In genomic region chr20:38806855-38807655, GRCh38 we compare ENCODE assay signal across 8 cellular contexts. TPM values are rescaled to one million over a fixed set of nuclear protein-coding genes. Genes with fewer than 3 reads are reported as not detected.
DNase-seq lines count a peak whose midpoint lies in the region; ATAC-seq and FAIRE-seq lines count a peak whose summit lies in the region.

No MANE protein-coding gene starts in this region.

- H3K4me3 Mint-ChIP-seq in activated CD8-positive, alpha-beta memory T cell treated with anti-CD3 and anti-CD28 coated beads, Interleukin-2, amount 10 ng/mL, durations not matched to agents 7 days and 5 days, result peak overlapping the region; percentile 78

- H3K36me3 ChIP-seq in HUES48 (ENCODE audit: control insufficient read depth, insufficient read depth, low read length) (no peaks in the 10 kb centered on the region), small intestine (ENCODE audit: control insufficient read depth in 2 of 2, insufficient read depth in 2 of 2, low read length in 2 of 2) (no peaks in the 10 kb centered on the region)

- intact Hi-C loops in right cardiac atrium (cut with DNase I), result loop anchor here in 1 of 4 donors (10.0 kb wide), 1 partner anchor 68 kb away; no protein-coding TSS in a partner anchor

- H3K27ac ChIP-seq in HUES48 (ENCODE audit: low read depth, low read length), result no peak overlapping the region
- H3K27ac ChIP-seq in right cardiac atrium (ENCODE audit: low read length), result no peak overlapping the region
- H3K27ac ChIP-seq in small intestine (ENCODE audit: low read depth in 1 of 2, low read length in 1 of 2), result peak overlapping the region; percentile 72 to 96

- no peak overlapping the region for H3K9ac ChIP-seq in HUES48 (ENCODE audit: low read depth, low read length)

- H3K4me1 Mint-ChIP-seq in activated CD8-positive, alpha-beta memory T cell treated with anti-CD3 and anti-CD28 coated beads, Interleukin-2, amount 10 ng/mL, durations not matched to agents 7 days and 5 days, result peaks cover 67% of the 10 kb centered on the region

- CTCF ChIA-PET in activated CD8-positive, alpha-beta memory T cell treated with anti-CD3 and anti-CD28 coated beads, Interleukin-2, amount 10 ng/mL, durations not matched to agents 7 days and 5 days (lab: Charles Lee), result interaction anchor here (0.7 to 4.1 kb wide), 25 partner anchors 9 to 242 kb away, joined by 3 to 38 read pairs (median 4); partner anchors contain the start of genes DHX35 and FAM83D

- peak overlapping the region; percentile 71 for H3K27ac Mint-ChIP-seq in activated CD8-positive, alpha-beta memory T cell treated with anti-CD3 and anti-CD28 coated beads, Interleukin-2, amount 10 ng/mL, durations not matched to agents 7 days and 5 days

- H3K4me3 ChIP-seq in HUES48 (ENCODE audit: low read depth, low read length) (peak overlapping the region; percentile 68), right cardiac atrium (ENCODE audit: low read length) (peak overlapping the region; percentile 77), small intestine (ENCODE audit: low read depth in 1 of 2, low read length in 2 of 2) (peak overlapping the region; percentile 66 to 74)

- no peaks in the 10 kb centered on the region for H3K27me3 Mint-ChIP-seq in activated CD8-positive, alpha-beta memory T cell treated with anti-CD3 and anti-CD28 coated beads, Interleukin-2, amount 10 ng/mL, durations not matched to agents 7 days and 5 days

- DNase-seq in DMS79 (lab: John Stamatoyannopoulos, UW), result peak; percentile 13
- DNase-seq in activated CD8-positive, alpha-beta memory T cell treated with anti-CD3 and anti-CD28 coated beads, Interleukin-2, amount 10 ng/mL, durations not matched to agents 7 days and 5 days, result peak; percentile 53
- peak in 2 of 3 donors; percentile 47 to 49 for DNase-seq in right cardiac atrium
- no peak for DNase-seq in small intestine
- no peak for DNase-seq in SIG-M5 (lab: John Stamatoyannopoulos, UW)

- peaks cover 17% of the 10 kb centered on the region for H3K27me3 ChIP-seq in HUES48 (ENCODE audit: control insufficient read depth, insufficient read depth, low read length)
- H3K27me3 ChIP-seq in right cardiac atrium (ENCODE audit: control insufficient read depth, insufficient read depth), result no peaks in the 10 kb centered on the region
- H3K27me3 ChIP-seq in small intestine (ENCODE audit: control insufficient read depth in 2 of 2, insufficient read depth in 2 of 2, low read length in 2 of 2), result peaks cover 5 to 12% of the 10 kb centered on the region in 2 donors

- WGBS in right cardiac atrium, result 14% methylated on average over 32 of the region's 32 CpGs
- WGBS in small intestine, 3 donors, result 8 to 10% (median 9%) methylated on average over 31 to 32 of the region's 32 CpGs

- H3K9me3 ChIP-seq in HUES48 (ENCODE audit: control insufficient read depth, insufficient read depth, low read length) (no peaks in the 10 kb centered on the region), right cardiac atrium (ENCODE audit: control insufficient read depth, low read length) (no peaks in the 10 kb centered on the region), small intestine (ENCODE audit: control insufficient read depth, low read depth) (no peaks in the 10 kb centered on the region)

- peak; percentile 1 for ATAC-seq in activated CD8-positive, alpha-beta memory T cell treated with anti-CD3 and anti-CD28 coated beads, Interleukin-2, amount 10 ng/mL, durations not matched to agents 7 days and 5 days
- ATAC-seq in right cardiac atrium, result no peak
- ATAC-seq in HG03442 (IDR thresholded peaks at IDR 0.05; ENCODE audit: unreplicated experiment), result no peak
- ATAC-seq in HG02938 (IDR thresholded peaks at IDR 0.05; ENCODE audit: unreplicated experiment), result no peak

- no peaks in the 10 kb centered on the region for H3K9me3 Mint-ChIP-seq in activated CD8-positive, alpha-beta memory T cell treated with anti-CD3 and anti-CD28 coated beads, Interleukin-2, amount 10 ng/mL, durations not matched to agents 7 days and 5 days (ENCODE audit: low read depth)

- no peak for FAIRE-seq in small intestine (lab: Jason Lieb, UNC)

- H3K4me1 ChIP-seq in HUES48 (ENCODE audit: control insufficient read depth, insufficient read depth, low read length) (peaks cover 24% of the 10 kb centered on the region), right cardiac atrium (ENCODE audit: control insufficient read depth, insufficient read depth, low read length) (peaks cover 3% of the 10 kb centered on the region), small intestine (ENCODE audit: control insufficient read depth in 2 of 2, insufficient read depth in 1 of 2, low read depth in 1 of 2, low read length in 1 of 2) (no peaks in the 10 kb centered on the region)

- peaks cover 38% of the 10 kb centered on the region for H3K36me3 Mint-ChIP-seq in activated CD8-positive, alpha-beta memory T cell treated with anti-CD3 and anti-CD28 coated beads, Interleukin-2, amount 10 ng/mL, durations not matched to agents 7 days and 5 days

RNA-seq across cellular contexts. Expression of gene PPP1R16B, which starts 1.6 kb away (rescaled TPM):
- 100 to 1,000 TPM in 1 of 2 experiments, 10 to 100 TPM in 1; 86.5 to 128 TPM for total RNA-seq in activated CD8-positive, alpha-beta memory T cell treated with anti-CD3 and anti-CD28 coated beads, Interleukin-2, amount 10 ng/mL, durations not matched to agents 7 days and 5 days
- total RNA-seq in right cardiac atrium, result 1 to 10 TPM; 5.1 to 9.1 (median 7.0) TPM
- 4.9 TPM for polyA plus RNA-seq in right cardiac atrium
- polyA plus RNA-seq in small intestine, result 10 to 100 TPM in 1 of 3 donors, 1 to 10 TPM in 1, under 1 TPM in 1; 0.89 to 11.9 (median 5.1) TPM

RNA-seq across cellular contexts. Expression of gene ACTR5, which starts 58.8 kb away (rescaled TPM):
- total RNA-seq in activated CD8-positive, alpha-beta memory T cell treated with anti-CD3 and anti-CD28 coated beads, Interleukin-2, amount 10 ng/mL, durations not matched to agents 7 days and 5 days, result 10 to 100 TPM in 1 of 2 experiments, 1 to 10 TPM in 1; 9.5 to 10.6 TPM
- 1 to 10 TPM; 3.1 to 3.6 (median 3.4) TPM for total RNA-seq in right cardiac atrium
- 3.3 TPM for polyA plus RNA-seq in right cardiac atrium
- polyA plus RNA-seq in small intestine, result 1 to 10 TPM; 4.7 to 7.8 (median 5.8) TPM

Comparison
In these comparisons a context has a peak if more than half of its experiments do, and no peak if none do; other contexts are left out.
1. DNase-seq: peak in DMS79 (single experiment), activated CD8-positive, alpha-beta memory T cell treated with anti-CD3 and anti-CD28 coated beads, Interleukin-2, amount 10 ng/mL, durations not matched to agents 7 days and 5 days (single experiment) and right cardiac atrium (2 of 3); none in small intestine (single experiment) and SIG-M5 (single experiment).
2. H3K27ac ChIP-seq: peak in small intestine (2 of 2); none in HUES48 (single experiment) and right cardiac atrium (single experiment).
3. RNA of gene PPP1R16B, which starts 1.6 kb away (total RNA-seq): 86.5 to 128 TPM in activated CD8-positive, alpha-beta memory T cell treated with anti-CD3 and anti-CD28 coated beads, Interleukin-2, amount 10 ng/mL, durations not matched to agents 7 days and 5 days; 5.1 to 9.1 TPM in right cardiac atrium; every median in the first group is over 4 times any median in the second.
4. Peak in every context shown above with its lines, with median percentiles within 50 percentile points of each other: H3K4me3 ChIP-seq.